Comparison of ENCODE assay signal across 23 cellular contexts in genomic region chr2:180519276-180519675, GRCh38.
DNase-seq lines count a peak whose midpoint lies in the region; ATAC-seq, FAIRE-seq and TF ChIP-seq lines count a peak whose summit lies in the region.
"Had no signal": no experiment of that assay in that cellular context is flagged by ENCODE, and none has a peak within 500 bp of the region (broad histone marks: within the 10 kb centered on the region; RNA-seq: fewer than 3 reads in every experiment).

No MANE protein-coding gene starts in this region.

- H3K27ac ChIP-seq in mammary epithelial cell (ENCODE audit: insufficient read depth, low read depth, low read length) (no peak overlapping the region), osteoblast (ENCODE audit: low read depth, low read length) (no peak overlapping the region), heart left ventricle (no peak overlapping the region), transverse colon (no peak overlapping the region)
- H3K27ac ChIP-seq: BLaER1, prostate gland, uterus had no signal

- H3K9me3 ChIP-seq in mammary epithelial cell (replicated peaks; ENCODE audit: insufficient read depth, low read length), result no peaks in the 10 kb centered on the region
- no peaks in the 10 kb centered on the region for H3K9me3 ChIP-seq in osteoblast (ENCODE audit: low read depth, low read length)
- no peaks in the 10 kb centered on the region for H3K9me3 ChIP-seq in heart left ventricle
- no peaks in the 10 kb centered on the region for H3K9me3 ChIP-seq in transverse colon
- H3K9me3 ChIP-seq: BLaER1, prostate gland, uterus had no signal

- H3K4me2 ChIP-seq in mammary epithelial cell (ENCODE audit: insufficient read depth, low read depth, low read length), result no peak overlapping the region
- no peak overlapping the region for H3K4me2 ChIP-seq in osteoblast (ENCODE audit: insufficient read depth, low read length)
- H3K4me2 ChIP-seq: BLaER1 had no signal

- H3K79me2 ChIP-seq in mammary epithelial cell (ENCODE audit: insufficient read depth, low read length) (no peaks in the 10 kb centered on the region), osteoblast (ENCODE audit: insufficient read depth, low read length) (no peaks in the 10 kb centered on the region)

- no peaks in the 10 kb centered on the region for H4K20me1 ChIP-seq in mammary epithelial cell (ENCODE audit: insufficient read depth, low read length)
- H4K20me1 ChIP-seq in osteoblast (ENCODE audit: insufficient read depth, low read length), result no peaks in the 10 kb centered on the region
- H4K20me1 ChIP-seq: BLaER1 had no signal

- no peak overlapping the region for H3K4me3 ChIP-seq in mammary epithelial cell (replicated peaks in 1 of 3; ENCODE audit: insufficient read depth in 1 of 3, low read depth in 2 of 3, low read length in 3 of 3)
- no peak overlapping the region for H3K4me3 ChIP-seq in osteoblast (ENCODE audit: insufficient read depth, low read length)
- no peak overlapping the region for H3K4me3 ChIP-seq in heart left ventricle
- H3K4me3 ChIP-seq in transverse colon, result no peak overlapping the region
- H3K4me3 ChIP-seq: BLaER1, K562, prostate gland, uterus had no signal

- no peaks in the 10 kb centered on the region for H3K36me3 ChIP-seq in mammary epithelial cell (ENCODE audit: insufficient read depth, low read length)
- no peaks in the 10 kb centered on the region for H3K36me3 ChIP-seq in osteoblast (ENCODE audit: insufficient read depth, low read length)
- H3K36me3 ChIP-seq in heart left ventricle, result no peaks in the 10 kb centered on the region
- H3K36me3 ChIP-seq in transverse colon, result no peaks in the 10 kb centered on the region
- H3K36me3 ChIP-seq: BLaER1, prostate gland, uterus had no signal

- H2AFZ ChIP-seq in mammary epithelial cell (ENCODE audit: low read depth, low read length) (no peak overlapping the region), osteoblast (ENCODE audit: low read length) (no peak overlapping the region)

- no peak overlapping the region for H3K9ac ChIP-seq in mammary epithelial cell (ENCODE audit: insufficient read depth, low read length)
- H3K9ac ChIP-seq: BLaER1 had no signal

- TF ChIP-seq EP300 in transverse colon (IDR thresholded peaks at IDR 0.05; ENCODE audit: low read depth), result no peak

- TF ChIP-seq CTCF in mammary epithelial cell (conservative IDR thresholded peaks at IDR 0.05 in 1 of 2, IDR thresholded peaks at IDR 0.05 in 1 of 2; ENCODE audit: extremely low read depth in 1 of 2, insufficient read depth in 1 of 2, low read depth in 1 of 2, low read length in 2 of 2) (no peak), osteoblast (IDR thresholded peaks at IDR 0.05; ENCODE audit: extremely low read depth, low read depth, low read length) (no peak), heart left ventricle (IDR thresholded peaks at IDR 0.05) (no peak), transverse colon (IDR thresholded peaks at IDR 0.05) (no peak)

- peaks cover 33% of the 10 kb centered on the region for H3K4me1 ChIP-seq in mammary epithelial cell (ENCODE audit: insufficient read depth, low read length)
- H3K4me1 ChIP-seq in osteoblast (ENCODE audit: insufficient read depth, low read length), result peaks cover 21% of the 10 kb centered on the region
- H3K4me1 ChIP-seq in heart left ventricle, result peaks cover 0 to under 1% (median 0%) of the 10 kb centered on the region in 12 donors
- no peaks in the 10 kb centered on the region for H3K4me1 ChIP-seq in transverse colon
- H3K4me1 ChIP-seq: BLaER1, prostate gland, uterus had no signal

- H3K27me3 ChIP-seq in mammary epithelial cell (ENCODE audit: insufficient read depth, low read length) (no peaks in the 10 kb centered on the region), osteoblast (ENCODE audit: insufficient read depth, low read length) (no peaks in the 10 kb centered on the region), heart left ventricle (no peaks in the 10 kb centered on the region), transverse colon (no peaks in the 10 kb centered on the region)
- H3K27me3 ChIP-seq: BLaER1, uterus had no signal

- CTCF ChIA-PET in mammary epithelial cell (lab: Charles Lee; ENCODE audit: low non-redundant PET), result no interaction called here

- dilution Hi-C loops in mammary epithelial cell (cut with HindIII; ENCODE audit: low sequenced_read_pairs), result no loop called here

- in situ Hi-C loops in mammary epithelial cell (cut with MboI; ENCODE audit: low sequenced_read_pairs in 2 of 2), result no loop called here
- in situ Hi-C loops in transverse colon (cut with MboI; ENCODE audit: low pct_ligation_motif_present in 1 of 4, low pct_unique_long_range_greater_than_20kb in 1 of 4, low sequenced_read_pairs in 3 of 4), result no loop called here

- no TSS peak for BruUV-seq in mammary epithelial cell (replicated peaks; lab: Mats Ljungman, UMichigan)

- intact Hi-C loops in mammary epithelial cell (cut with micrococcal nuclease) (loop anchor here (10.0 kb wide), 1 partner anchor 394 kb away; no protein-coding TSS in a partner anchor), heart left ventricle (cut with DNase I) (no loop called here), transverse colon (cut with DNase I; ENCODE audit: low total_unique reads) (no loop called here)

- no peak for TF ChIP-seq POLR2A in heart left ventricle (IDR thresholded peaks at IDR 0.05)
- no peak for TF ChIP-seq POLR2A in transverse colon (IDR thresholded peaks at IDR 0.05)

- no peak for ATAC-seq in heart left ventricle
- ATAC-seq: activated CD4-positive, alpha-beta T cell treated with anti-CD3 and anti-CD28 coated beads for 36 hours; activated naive CD4-positive, alpha-beta T cell treated with anti-CD3 and anti-CD28 coated beads, Interleukin-2, amount 50 U/mL, for 72 hours; K562; left lobe of liver had no signal

- DNase-seq in DMS53 (lab: John Stamatoyannopoulos, UW) (peak; percentile 68), LoVo (ENCODE audit: low spot score) (peak; percentile 39), mammary epithelial cell (peak; percentile 75), osteoblast (ENCODE audit: insufficient read length, low spot score, missing footprints) (no peak), heart left ventricle (no peak), transverse colon (no peak)
- no peak for DNase-seq in activated T-cell treated with anti-CD3 and anti-CD28 coated beads, Interleukin-2, amount 50 U/mL, for 48 hours
- DNase-seq: activated CD4-positive, alpha-beta T cell treated with anti-CD3 and anti-CD28 coated beads for 36 hours; activated T-cell treated with anti-CD3 and anti-CD28 coated beads for 4 hours; cerebellar nuclear complex; DND-41; GOT3; hippocampal formation; naive B cell; NCI-H1694; NCI-H510A; uterus had no signal

- peak; percentile 47 for FAIRE-seq in islet of Langerhans (lab: Jason Lieb, UNC)
- FAIRE-seq: K562 had no signal

Comparison
In these comparisons a context has a peak if more than half of its experiments do, and no peak if none do; other contexts are left out.
1. DNase-seq: peak in DMS53 (single experiment), LoVo (single experiment) and mammary epithelial cell (single experiment); none in activated T-cell treated with anti-CD3 and anti-CD28 coated beads, Interleukin-2, amount 50 U/mL, for 48 hours (0 of 2), osteoblast (single experiment), heart left ventricle (0 of 5) and transverse colon (single experiment).